ENCODE assay signal across 28 cellular contexts in the genomic region with DNA sequence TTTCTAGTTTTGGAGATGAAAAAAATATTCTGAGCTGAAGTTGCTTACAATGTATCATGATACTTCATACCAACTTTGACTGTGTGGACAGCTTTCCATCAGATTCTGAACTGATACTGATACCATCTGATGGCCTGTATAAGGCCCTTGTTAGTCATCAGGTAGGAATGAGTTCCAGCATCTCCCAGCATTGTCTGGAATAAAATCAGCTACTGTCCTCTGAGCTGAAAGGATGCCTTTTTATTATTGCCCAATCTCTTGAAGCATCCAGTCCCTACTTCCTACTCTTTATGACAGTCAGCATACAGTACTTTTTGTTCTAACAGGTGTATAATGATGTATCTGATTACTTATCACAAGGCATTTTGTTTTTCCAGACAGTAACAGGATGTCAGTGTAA.
DNase-seq lines count a peak whose midpoint lies in the region; ATAC-seq and TF ChIP-seq lines count a peak whose summit lies in the region.
"Had no signal": no experiment of that assay in that cellular context is flagged by ENCODE, and none has a peak within 500 bp of the region (broad histone marks: within the 10 kb centered on the region; RNA-seq: fewer than 3 reads in every experiment).

No MANE protein-coding gene starts in this region.

- DNase-seq in LHCN-M2 (ENCODE audit: low read depth), result peak; percentile 41
- DNase-seq in iris pigment epithelial cell (ENCODE audit: low read depth), result peak; percentile 26
- peak in 1 of 49 donors; percentile 16 for DNase-seq in substantia nigra (lab: John Stamatoyannopoulos, UW)
- no peak for DNase-seq in activated gamma-delta T cell treated with Interleukin-2 at 50 U/mL for 16 hours
- no peak for DNase-seq in NCI-H2107 treated with DMSO at 0.1 percent for 48 hours (lab: John Stamatoyannopoulos, UW; ENCODE audit: unreplicated experiment)
- DNase-seq: activated CD4-positive, alpha-beta T cell treated with anti-CD3 and anti-CD28 coated beads, Interleukin-2, amount 10 ng/mL, durations not matched to agents 7 days and 5 days; activated naive CD8-positive, alpha-beta T cell treated with anti-CD3 and anti-CD28 coated beads for 36 hours; caudate nucleus; COR-L47; cortex of kidney; DMS53; effector memory CD4-positive, alpha-beta T cell; left ventricle myocardium superior; MM.1S; NCI-H1930; NCI-H2227 treated with DMSO at 0.1 percent for 48 hours; NCI-H69; SIG-M5; stimulated activated CD4-positive, alpha-beta T cell treated with anti-CD3 and anti-CD28 coated beads, Interleukin-4, amount 100 ng/mL, for 4 hours; transverse colon had no signal

- ATAC-seq in SK-N-SH treated with all-trans-retinoic acid at 6 μM for 48 hours (peak; percentile 65; the same call in 2 of the 3 replicates), HG03521 (IDR thresholded peaks at IDR 0.05; ENCODE audit: unreplicated experiment) (no peak)
- ATAC-seq: K562, left ventricle myocardium superior, Panc1, sciatic nerve had no signal

- H3K27ac ChIP-seq in substantia nigra (ENCODE audit: low read depth, low read length, poor library complexity, severe bottlenecking), result peak overlapping the region; percentile 19
- H3K27ac ChIP-seq: ascending aorta; BLaER1 treated with 17β-estradiol and CSF1 and Interleukin-3, amounts not matched to agents 10 nM and 100 nM; neutrophil; transverse colon had no signal

TF ChIP-seq in SK-N-SH treated with all-trans-retinoic acid at 6 μM for 48 hours, 23 proteins besides CTCF, POLR2A, EP300 and RAD21:
- TF ChIP-seq, protein P1, sequence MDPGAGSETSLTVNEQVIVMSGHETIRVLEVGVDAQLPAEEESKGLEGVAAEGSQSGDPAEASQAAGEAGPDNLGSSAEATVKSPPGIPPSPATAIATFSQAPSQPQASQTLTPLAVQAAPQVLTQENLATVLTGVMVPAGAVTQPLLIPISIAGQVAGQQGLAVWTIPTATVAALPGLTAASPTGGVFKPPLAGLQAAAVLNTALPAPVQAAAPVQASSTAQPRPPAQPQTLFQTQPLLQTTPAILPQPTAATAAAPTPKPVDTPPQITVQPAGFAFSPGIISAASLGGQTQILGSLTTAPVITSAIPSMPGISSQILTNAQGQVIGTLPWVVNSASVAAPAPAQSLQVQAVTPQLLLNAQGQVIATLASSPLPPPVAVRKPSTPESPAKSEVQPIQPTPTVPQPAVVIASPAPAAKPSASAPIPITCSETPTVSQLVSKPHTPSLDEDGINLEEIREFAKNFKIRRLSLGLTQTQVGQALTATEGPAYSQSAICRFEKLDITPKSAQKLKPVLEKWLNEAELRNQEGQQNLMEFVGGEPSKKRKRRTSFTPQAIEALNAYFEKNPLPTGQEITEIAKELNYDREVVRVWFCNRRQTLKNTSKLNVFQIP (CRISPR knock-in tag; IDR thresholded peaks at IDR 0.05; ENCODE audit: borderline replicate concordance, low read depth), result no peak
- TF ChIP-seq ISL1 (CRISPR knock-in tag; IDR thresholded peaks at IDR 0.05) (peak; percentile 63), TOX (CRISPR knock-in tag; IDR thresholded peaks at IDR 0.05; ENCODE audit: borderline replicate concordance) (no peak), ZNF8 (CRISPR knock-in tag; IDR thresholded peaks at IDR 0.05) (no peak)

Comparison
In these comparisons a context has a peak if more than half of its experiments do, and no peak if none do; other contexts are left out.
1. DNase-seq: peak in LHCN-M2 (single experiment) and iris pigment epithelial cell (single experiment); none in activated gamma-delta T cell treated with Interleukin-2 at 50 U/mL for 16 hours (single experiment) and NCI-H2107 treated with DMSO at 0.1 percent for 48 hours (single experiment).